ENCODE assay signal across 1 cellular context in genomic region chr7:156579566-156579965, GRCh38.
TF ChIP-seq lines count a peak whose summit lies in the region.

No MANE protein-coding gene starts in this region.

TF ChIP-seq in HepG2, 621 proteins besides CTCF, POLR2A, EP300 and RAD21 (continued from another document):
- TF ChIP-seq ZNF646 (CRISPR knock-in tag; IDR thresholded peaks at IDR 0.05) (no peak), ZNF674 (CRISPR knock-in tag; IDR thresholded peaks at IDR 0.05; ENCODE audit: low read depth) (no peak), ZNF281 (CRISPR knock-in tag; IDR thresholded peaks at IDR 0.05; ENCODE audit: borderline replicate concordance) (peak; percentile 24; the same call in 1 of the 2 replicates), ZEB1 (IDR thresholded peaks at IDR 0.05; ENCODE audit: insufficient replicate concordance, low read depth) (no peak)
